In the genomic region with DNA sequence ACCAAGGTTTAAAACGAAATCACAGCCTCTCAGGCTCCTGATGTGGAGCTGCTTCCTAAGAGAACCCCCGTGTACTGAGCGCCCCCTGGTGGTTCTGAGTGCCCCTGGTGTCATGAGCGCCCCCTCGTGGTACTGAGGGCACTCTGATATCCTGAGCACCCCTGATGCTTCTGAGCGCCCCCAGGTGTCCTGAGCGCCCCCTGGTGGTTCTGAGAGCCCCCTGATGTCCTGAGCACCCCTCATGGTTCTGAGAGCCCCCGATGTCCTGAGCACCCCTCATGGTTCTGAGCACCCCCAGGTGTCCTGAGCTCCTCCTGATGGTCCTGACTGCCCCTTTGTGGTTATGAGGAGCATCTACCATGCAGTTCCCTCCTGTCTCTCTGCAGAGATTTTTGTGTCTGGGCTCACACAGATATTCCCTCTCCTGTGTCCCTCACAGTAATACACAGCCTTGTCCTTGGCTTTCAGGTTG, we compare ENCODE assay signal across 7 cellular contexts.
DNase-seq lines count a peak whose midpoint lies in the region; FAIRE-seq and TF ChIP-seq lines count a peak whose summit lies in the region.
"Not testable (repeated sequence)": the region's sequence is repeated elsewhere in the genome, so short reads cannot be mapped to it uniquely, and the experiment has no call there.

No MANE protein-coding gene starts in this region.

- not testable (repeated sequence) for H3K4me3 ChIP-seq in bronchial epithelial cell (ENCODE audit: low read depth, low read length); kidney epithelial cell (ENCODE audit: low read depth, low read length)

- not testable (repeated sequence) for H3K36me3 ChIP-seq in bronchial epithelial cell (ENCODE audit: control insufficient read depth, insufficient read depth, low read length); kidney epithelial cell (ENCODE audit: control insufficient read depth, insufficient read depth, low read length)

- not testable (repeated sequence) for FAIRE-seq in bronchial epithelial cell (lab: Jason Lieb, UNC)

- in situ Hi-C loops in SK-MEL-5 (cut with HindIII; ENCODE audit: low pct_unique_long_range_greater_than_20kb, low sequenced_read_pairs) = not testable (repeated sequence)

- CTCF ChIA-PET in GM10248 (lab: Yijun Ruan, JAX) = interaction anchor here (0.5 to 4.2 kb wide), 70 partner anchors 9 to 556 kb away, joined by 3 to 104 read pairs (median 6); no protein-coding TSS in a partner anchor

- peak; percentile 87 for TF ChIP-seq CTCF in GM10248 (IDR thresholded peaks at IDR 0.05; ENCODE audit: control extremely low read depth, extremely low read depth, low read depth, missing control alignments)
- TF ChIP-seq CTCF in bronchial epithelial cell (IDR thresholded peaks at IDR 0.05; ENCODE audit: insufficient read depth, low read length, severe bottlenecking) = peak; percentile 24
- TF ChIP-seq CTCF in kidney epithelial cell (IDR thresholded peaks at IDR 0.05; ENCODE audit: insufficient read depth, low read length, poor library complexity, severe bottlenecking) = peak; percentile 16

- not testable (repeated sequence) for H3K27me3 ChIP-seq in bronchial epithelial cell (ENCODE audit: control insufficient read depth, insufficient read depth, low read length); kidney epithelial cell (ENCODE audit: control insufficient read depth, insufficient read depth, low read length)

- POLR2A ChIA-PET in GM10248 (lab: Yijun Ruan, JAX) = not testable (repeated sequence)

- DNase-seq in GM10248 (ENCODE audit: extremely low spot score) (peak; percentile 32), MV-4-11 (lab: John Stamatoyannopoulos, UW) (peak; percentile 68), SK-MEL-5 (ENCODE audit: low read depth, low spot score) (peak; percentile 57)
- peak; percentile 45 to 51 for DNase-seq in activated CD8-positive, alpha-beta memory T cell treated with anti-CD3 and anti-CD28 coated beads for 4 hours (ENCODE audit: low read depth in 2 of 2)
- DNase-seq in bronchial epithelial cell (ENCODE audit: low read depth); kidney epithelial cell (ENCODE audit: low read depth): not testable (repeated sequence)
- peak; percentile 85 to 92 for DNase-seq in stimulated activated CD4-positive, alpha-beta T cell treated with anti-CD3 and anti-CD28 coated beads, Interleukin-2, amount 100 ng/mL, for 24 hours

Comparison
In these comparisons a context has a peak if more than half of its experiments do, and no peak if none do; other contexts are left out.
1. CTCF ChIP-seq: peak in every context shown above with its lines; median percentile 87 in GM10248; 24 in bronchial epithelial cell; 16 in kidney epithelial cell.